Comparison of ENCODE assay signal across 22 cellular contexts in genomic region chr14:60178820-60179219, GRCh38.
"Had no signal": no experiment of that assay in that cellular context is flagged by ENCODE, and none has a peak within 500 bp of the region (broad histone marks: within the 10 kb centered on the region; RNA-seq: fewer than 3 reads in every experiment).

No MANE protein-coding gene starts in this region.

- H3K4me2 ChIP-seq: hepatocyte had no signal

- H3K4me3 Mint-ChIP-seq: activated naive CD8-positive, alpha-beta T cell; activated T-cell treated with anti-CD3 and anti-CD28 coated beads, Interleukin-2, amount 50 U/mL, for 24 hours; activated T-helper 17 cell treated with anti-CD3 and anti-CD28 coated beads, Interleukin-2, amount 50 U/mL, for 72 hours; central memory CD8-positive, alpha-beta T cell; immature natural killer cell; nephron; stimulated activated effector memory CD8-positive, alpha-beta T cell treated with anti-CD3 and anti-CD28 coated beads, Interleukin-12 subunit alpha, Interleukin-12 subunit beta, amount 100 ng/mL, for 72 hours; stimulated activated naive CD8-positive, alpha-beta T cell treated with anti-CD3 and anti-CD28 coated beads, Interleukin-15, amount 100 ng/mL, for 72 hours; WTC11 had no signal

- H3K27ac Mint-ChIP-seq: activated naive CD8-positive, alpha-beta T cell; activated T-cell treated with anti-CD3 and anti-CD28 coated beads, Interleukin-2, amount 50 U/mL, for 24 hours; activated T-helper 17 cell treated with anti-CD3 and anti-CD28 coated beads, Interleukin-2, amount 50 U/mL, for 72 hours; immature natural killer cell; nephron; stimulated activated effector memory CD8-positive, alpha-beta T cell treated with anti-CD3 and anti-CD28 coated beads, Interleukin-12 subunit alpha, Interleukin-12 subunit beta, amount 100 ng/mL, for 72 hours; stimulated activated naive CD8-positive, alpha-beta T cell treated with anti-CD3 and anti-CD28 coated beads, Interleukin-15, amount 100 ng/mL, for 72 hours; WTC11 had no signal

- H3K36me3 ChIP-seq: left lung, neutrophil, ovary, tibial artery had no signal

- H3K4me3 ChIP-seq: coronary artery, hepatocyte, left lung, ovary, tibial artery had no signal

- DNase-seq: activated T-cell treated with anti-CD3 and anti-CD28 coated beads, Interleukin-2, amount 50 U/mL, for 24 hours; glutamatergic neuron; immature natural killer cell; left lung; midbrain; ovary; right cardiac atrium; small intestine; stimulated activated CD4-positive, alpha-beta T cell treated with anti-CD3 and anti-CD28 coated beads, Interleukin-2, amount 100 ng/mL, for 24 hours; stimulated activated naive CD8-positive, alpha-beta T cell treated with anti-CD3 and anti-CD28 coated beads, Interleukin-15, amount 100 ng/mL, for 72 hours; T1000; tibial artery had no signal

- H3K27ac ChIP-seq: coronary artery, hepatocyte, left lung, neutrophil, ovary, tibial artery had no signal

- H3K9me3 ChIP-seq: left lung, neutrophil, ovary, tibial artery had no signal

- H3K27me3 ChIP-seq: hepatocyte, left lung, neutrophil, ovary, tibial artery had no signal

- H3K9me3 Mint-ChIP-seq: activated T-helper 17 cell treated with anti-CD3 and anti-CD28 coated beads, Interleukin-2, amount 50 U/mL, for 72 hours; central memory CD8-positive, alpha-beta T cell; nephron; stimulated activated effector memory CD8-positive, alpha-beta T cell treated with anti-CD3 and anti-CD28 coated beads, Interleukin-12 subunit alpha, Interleukin-12 subunit beta, amount 100 ng/mL, for 72 hours had no signal

- H3K79me2 ChIP-seq: hepatocyte had no signal

- H3K4me1 Mint-ChIP-seq: nephron had no signal

- ATAC-seq: activated T-helper 17 cell treated with anti-CD3 and anti-CD28 coated beads, Interleukin-2, amount 50 U/mL, for 72 hours; left lung; right cardiac atrium; WTC11 had no signal

- H2AFZ ChIP-seq: hepatocyte had no signal

- H3K27me3 Mint-ChIP-seq: activated T-cell treated with anti-CD3 and anti-CD28 coated beads, Interleukin-2, amount 50 U/mL, for 24 hours; central memory CD8-positive, alpha-beta T cell; stimulated activated naive CD8-positive, alpha-beta T cell treated with anti-CD3 and anti-CD28 coated beads, Interleukin-15, amount 100 ng/mL, for 72 hours had no signal

- H3K36me3 Mint-ChIP-seq: activated naive CD8-positive, alpha-beta T cell; stimulated activated effector memory CD8-positive, alpha-beta T cell treated with anti-CD3 and anti-CD28 coated beads, Interleukin-12 subunit alpha, Interleukin-12 subunit beta, amount 100 ng/mL, for 72 hours; WTC11 had no signal

- FAIRE-seq: astrocyte, small intestine had no signal
